17 cellular contexts compared by ENCODE assay signal in the genomic region with DNA sequence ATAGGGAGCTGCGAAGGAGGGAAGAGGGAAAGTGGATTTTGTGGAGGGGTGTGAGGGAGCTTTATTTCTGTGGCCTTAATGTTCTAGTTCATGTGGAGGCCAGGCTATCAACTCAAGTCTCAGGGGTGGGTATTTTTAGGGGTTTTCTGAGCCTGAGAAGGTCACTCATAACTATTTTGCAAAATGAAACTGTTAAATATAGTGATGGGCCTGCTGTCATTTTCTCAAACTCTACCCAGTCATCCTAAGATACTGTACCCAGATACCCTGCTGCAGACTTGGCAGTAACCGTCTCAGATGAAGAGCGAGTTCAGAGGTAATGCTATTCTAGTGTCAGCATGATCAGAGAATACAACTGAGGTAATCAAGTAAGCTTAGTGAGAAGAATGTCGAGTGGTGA.
DNase-seq lines count a peak whose midpoint lies in the region; ATAC-seq lines count a peak whose summit lies in the region.
"Had no signal": no experiment of that assay in that cellular context is flagged by ENCODE, and none has a peak within 500 bp of the region (broad histone marks: within the 10 kb centered on the region; RNA-seq: fewer than 3 reads in every experiment).

No MANE protein-coding gene starts in this region.

- WGBS in trophoblast cell (ENCODE audit: extremely low coverage, insufficient coverage, insufficient read length): no CpG with 5 or more reads among the region's 4 CpGs

- no peak overlapping the region for H4K12ac ChIP-seq in trophoblast cell (ENCODE audit: low read depth, low read length)

- H3K9me3 Mint-ChIP-seq in T-helper 2 cell treated with Interferon-gamma antibody and Interleukin-4, amounts not matched to agents 5 μg/mL and 100 μg/mL, for 36 hours: no peaks in the 10 kb centered on the region
- H3K9me3 Mint-ChIP-seq: activated CD4-positive, alpha-beta memory T cell treated with anti-CD3 and anti-CD28 coated beads, Interleukin-2, amount 10 ng/mL, durations not matched to agents 7 days and 5 days had no signal

- H3K27ac Mint-ChIP-seq in T-helper 2 cell treated with Interferon-gamma antibody and Interleukin-4, amounts not matched to agents 5 μg/mL and 100 μg/mL, for 36 hours: no peak overlapping the region
- H3K27ac Mint-ChIP-seq: activated CD4-positive, alpha-beta memory T cell treated with anti-CD3 and anti-CD28 coated beads, Interleukin-2, amount 10 ng/mL, durations not matched to agents 7 days and 5 days had no signal

- in situ Hi-C loops in HAP-1 (cut with MboI; ENCODE audit: low sequenced_read_pairs): no loop called here

- no peaks in the 10 kb centered on the region for H3K9me3 ChIP-seq in trophoblast cell (ENCODE audit: insufficient read depth, low read depth, low read length)
- H3K9me3 ChIP-seq in HAP-1: no peaks in the 10 kb centered on the region
- H3K9me3 ChIP-seq: mucosa of descending colon had no signal

- no peak overlapping the region for H3K4me3 Mint-ChIP-seq in T-helper 2 cell treated with Interferon-gamma antibody and Interleukin-4, amounts not matched to agents 5 μg/mL and 100 μg/mL, for 36 hours
- H3K4me3 Mint-ChIP-seq: activated CD4-positive, alpha-beta memory T cell treated with anti-CD3 and anti-CD28 coated beads, Interleukin-2, amount 10 ng/mL, durations not matched to agents 7 days and 5 days had no signal

- H3K18ac ChIP-seq in trophoblast cell (ENCODE audit: low read length): no peak overlapping the region

- H4K8ac ChIP-seq in trophoblast cell (ENCODE audit: low read depth, low read length): no peak overlapping the region

- no peak overlapping the region for H2BK120ac ChIP-seq in trophoblast cell (ENCODE audit: insufficient read depth, low read length, poor library complexity)

- H3K4me3 ChIP-seq in trophoblast cell (ENCODE audit: low read depth, low read length) (no peak overlapping the region), HAP-1 (no peak overlapping the region)
- H3K4me3 ChIP-seq: mucosa of descending colon had no signal

- H2BK5ac ChIP-seq in trophoblast cell (ENCODE audit: low read depth, low read length, poor library complexity): no peak overlapping the region

- H3K4me2 ChIP-seq in trophoblast cell (ENCODE audit: low read length): no peak overlapping the region

- no peaks in the 10 kb centered on the region for H3K27me3 Mint-ChIP-seq in T-helper 2 cell treated with Interferon-gamma antibody and Interleukin-4, amounts not matched to agents 5 μg/mL and 100 μg/mL, for 36 hours (ENCODE audit: low read depth)
- H3K27me3 Mint-ChIP-seq: activated CD4-positive, alpha-beta memory T cell treated with anti-CD3 and anti-CD28 coated beads, Interleukin-2, amount 10 ng/mL, durations not matched to agents 7 days and 5 days had no signal

- no peaks in the 10 kb centered on the region for H3K4me1 Mint-ChIP-seq in T-helper 2 cell treated with Interferon-gamma antibody and Interleukin-4, amounts not matched to agents 5 μg/mL and 100 μg/mL, for 36 hours (ENCODE audit: low read depth)
- H3K4me1 Mint-ChIP-seq: activated CD4-positive, alpha-beta memory T cell treated with anti-CD3 and anti-CD28 coated beads, Interleukin-2, amount 10 ng/mL, durations not matched to agents 7 days and 5 days had no signal

- H3K4ac ChIP-seq in trophoblast cell (ENCODE audit: low read depth, low read length): no peak overlapping the region

- no peak overlapping the region for H2AFZ ChIP-seq in trophoblast cell (ENCODE audit: insufficient read depth, low read length, poor library complexity)

- H3K36me3 ChIP-seq in trophoblast cell (ENCODE audit: control insufficient read depth in 1 of 2, insufficient read depth in 2 of 2, low read length in 2 of 2): no peaks in the 10 kb centered on the region
- H3K36me3 ChIP-seq in HAP-1 (replicated peaks): no peaks in the 10 kb centered on the region

- H3K79me2 ChIP-seq in trophoblast cell (ENCODE audit: control insufficient read depth, insufficient read depth, low read length, poor library complexity): no peaks in the 10 kb centered on the region

- H3K36me3 Mint-ChIP-seq in T-helper 2 cell treated with Interferon-gamma antibody and Interleukin-4, amounts not matched to agents 5 μg/mL and 100 μg/mL, for 36 hours (ENCODE audit: low read depth): no peaks in the 10 kb centered on the region

- H3K27ac ChIP-seq in trophoblast cell (ENCODE audit: low read depth, low read length): no peak overlapping the region

- DNase-seq in trophoblast cell (no peak), HAP-1 (ENCODE audit: low spot score in 2 of 2) (no peak), inferior parietal cortex (ENCODE audit: extremely low spot score) (no peak), superior temporal gyrus (ENCODE audit: extremely low spot score) (no peak)
- DNase-seq in T-helper 2 cell treated with Interferon-gamma antibody and Interleukin-4, amounts not matched to agents 5 μg/mL and 100 μg/mL, for 36 hours (ENCODE audit: low spot score): no peak
- DNase-seq: activated CD4-positive, alpha-beta memory T cell treated with anti-CD3 and anti-CD28 coated beads, Interleukin-2, amount 10 ng/mL, durations not matched to agents 7 days and 5 days; caudate nucleus; effector memory CD4-positive, alpha-beta T cell; hypothalamus; left cardiac atrium; mucosa of descending colon; NCI-H1436 treated with DMSO at 0.1 percent for 48 hours; NCI-H345; small intestine had no signal

- no peak overlapping the region for H3K9ac ChIP-seq in trophoblast cell (ENCODE audit: low read length)

- H3K27me3 ChIP-seq in trophoblast cell (ENCODE audit: insufficient read depth, low read length): no peaks in the 10 kb centered on the region
- no peaks in the 10 kb centered on the region for H3K27me3 ChIP-seq in HAP-1 (ENCODE audit: low read depth)

- H3K23ac ChIP-seq in trophoblast cell (ENCODE audit: low read length): no peak overlapping the region

- H3K4me1 ChIP-seq in trophoblast cell (ENCODE audit: control insufficient read depth in 1 of 2, insufficient read depth in 2 of 2, low read length in 2 of 2) (peaks cover 0 to 9% of the 10 kb centered on the region in 2 experiments), HAP-1 (no peaks in the 10 kb centered on the region)

- no peak overlapping the region for H2AK5ac ChIP-seq in trophoblast cell (ENCODE audit: low read length)

- H2BK12ac ChIP-seq in trophoblast cell (ENCODE audit: low read length): peak overlapping the region; percentile 30

- no peak overlapping the region for H4K91ac ChIP-seq in trophoblast cell (ENCODE audit: low read depth, low read length)

- ATAC-seq in GM18873 (IDR thresholded peaks at IDR 0.05; ENCODE audit: low FRiP score, unreplicated experiment): peak; percentile 81
- ATAC-seq in GM21717 (IDR thresholded peaks at IDR 0.05; ENCODE audit: unreplicated experiment): peak; percentile 68
- ATAC-seq in HG03045 (IDR thresholded peaks at IDR 0.05; ENCODE audit: unreplicated experiment): peak; percentile 71
- ATAC-seq: mucosa of descending colon had no signal

- H3K14ac ChIP-seq in trophoblast cell (ENCODE audit: low read length): no peak overlapping the region

- peaks cover under 1% of the 10 kb centered on the region for H3K79me1 ChIP-seq in trophoblast cell (ENCODE audit: low read length)
